In the genomic region with DNA sequence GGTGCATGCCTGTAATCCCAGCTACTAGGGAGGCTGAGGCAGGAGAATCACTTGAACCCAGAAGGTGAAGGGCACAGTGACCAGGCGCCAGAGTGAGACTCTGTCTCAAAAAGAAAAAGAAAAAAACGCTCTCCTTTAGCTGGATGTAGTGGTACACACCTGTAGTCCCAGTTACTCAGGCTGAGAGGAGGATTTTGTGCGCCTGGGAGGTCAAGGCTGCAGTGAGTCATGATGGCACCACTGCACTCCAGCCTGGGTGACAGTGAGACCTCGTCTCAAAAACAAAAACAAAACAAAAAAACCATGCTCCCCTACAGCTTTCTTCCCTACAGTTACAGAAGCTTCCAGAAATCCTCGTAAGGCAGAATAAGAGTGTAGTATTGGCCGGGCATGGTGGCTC, we compare ENCODE assay signal across 11 cellular contexts. TPM values are rescaled to one million over a fixed set of nuclear protein-coding genes. Genes with fewer than 3 reads are reported as not detected.
"Had no signal": no experiment of that assay in that cellular context is flagged by ENCODE, and none has a peak within 500 bp of the region (broad histone marks: within the 10 kb centered on the region; RNA-seq: fewer than 3 reads in every experiment).

No MANE protein-coding gene starts in this region.

- ATAC-seq: K562 had no signal

- H3K27ac Mint-ChIP-seq: HFFc6 had no signal

- DNase-seq: GM23248, GOT3, H7, HFFc6, IMR-90, KG1 had no signal

- H3K9me3 Mint-ChIP-seq: HFFc6 had no signal

- H3K27ac ChIP-seq: GM23248, HL-60 had no signal

- H2AFZ ChIP-seq: GM23248 had no signal

- H3K9me3 ChIP-seq: HAP-1 had no signal

- FAIRE-seq: K562 had no signal

- H3K4me3 Mint-ChIP-seq: HFFc6 had no signal

- H3K4me3 ChIP-seq: GM23248, HAP-1, K562 had no signal

- H3K9ac ChIP-seq: GM23248 had no signal

- H3K36me3 ChIP-seq: HAP-1 had no signal

RNA-seq across cellular contexts. Expression of a gene that starts 33.1 kb away (rescaled TPM):
- total RNA-seq: GM23248, H4, H7, HFFc6, HT1080, IMR-90 had no signal
- polyA plus RNA-seq: GM23248, IMR-90 had no signal
